ENCODE assay signal across 24 cellular contexts in the genomic region with DNA sequence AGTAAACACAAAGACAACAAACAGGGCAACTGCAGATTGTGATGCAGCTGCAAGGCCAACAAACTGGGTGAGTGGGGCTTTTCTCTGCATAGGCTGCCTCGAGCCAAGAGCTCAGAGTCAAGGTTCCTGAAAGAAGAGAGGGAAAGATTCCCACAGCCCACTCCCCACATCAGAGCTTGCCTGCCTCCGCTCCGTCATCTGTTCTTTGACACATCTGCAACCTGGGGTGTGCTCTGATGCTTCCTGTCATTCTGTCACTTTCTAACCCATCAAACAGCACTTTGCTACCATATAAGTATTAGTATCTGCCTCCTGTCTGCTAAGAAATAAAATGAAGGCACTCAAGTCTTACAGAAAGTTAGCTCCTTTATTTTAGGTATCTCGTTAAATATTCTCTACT. TPM values are rescaled to one million over a fixed set of nuclear protein-coding genes. Genes with fewer than 3 reads are reported as not detected.
DNase-seq lines count a peak whose midpoint lies in the region; ATAC-seq and TF ChIP-seq lines count a peak whose summit lies in the region.
"Had no signal": no experiment of that assay in that cellular context is flagged by ENCODE, and none has a peak within 500 bp of the region (broad histone marks: within the 10 kb centered on the region; RNA-seq: fewer than 3 reads in every experiment).

No MANE protein-coding gene starts in this region.

- peaks cover 8% of the 10 kb centered on the region for H3K9me3 Mint-ChIP-seq in mesothelial cell of epicardium

- H3K79me2 ChIP-seq in Karpas-422 (ENCODE audit: low read length) (no peaks in the 10 kb centered on the region), osteoblast (ENCODE audit: insufficient read depth, low read length) (no peaks in the 10 kb centered on the region)

- H3K4me1 ChIP-seq in Karpas-422 (ENCODE audit: low read length), result no peaks in the 10 kb centered on the region
- peaks cover 5% of the 10 kb centered on the region for H3K4me1 ChIP-seq in osteoblast (ENCODE audit: insufficient read depth, low read length)
- H3K4me1 ChIP-seq: BLaER1 treated with 17β-estradiol and CSF1 and Interleukin-3, amounts not matched to agents 10 nM and 100 nM; SJSA1 had no signal

- H3K4me3 Mint-ChIP-seq in mesothelial cell of epicardium, result no peak overlapping the region
- H3K4me3 Mint-ChIP-seq: CD4-positive, alpha-beta memory T cell; IgD-negative memory B cell had no signal

- ATAC-seq in HG02973 (IDR thresholded peaks at IDR 0.05; ENCODE audit: unreplicated experiment), result no peak
- ATAC-seq: HCT116 had no signal

- H3K9ac ChIP-seq in Karpas-422 (ENCODE audit: low read length), result no peak overlapping the region
- H3K9ac ChIP-seq: BLaER1 treated with 17β-estradiol and CSF1 and Interleukin-3, amounts not matched to agents 10 nM and 100 nM had no signal

- no peaks in the 10 kb centered on the region for H3K9me3 ChIP-seq in Karpas-422 (ENCODE audit: low read length)
- H3K9me3 ChIP-seq in osteoblast (ENCODE audit: low read depth, low read length), result no peaks in the 10 kb centered on the region
- H3K9me3 ChIP-seq: Peyer's patch had no signal

- H4K20me1 ChIP-seq in Karpas-422 (ENCODE audit: insufficient read depth, low read depth, low read length), result no peaks in the 10 kb centered on the region
- peaks cover 6% of the 10 kb centered on the region for H4K20me1 ChIP-seq in osteoblast (ENCODE audit: insufficient read depth, low read length)

- no peak overlapping the region for H3K4me3 ChIP-seq in Karpas-422 (ENCODE audit: low read length)
- H3K4me3 ChIP-seq in lower leg skin (ENCODE audit: low read depth, poor library complexity, severe bottlenecking), result no peak overlapping the region
- H3K4me3 ChIP-seq in osteoblast (ENCODE audit: insufficient read depth, low read length), result no peak overlapping the region
- H3K4me3 ChIP-seq: BLaER1 treated with 17β-estradiol and CSF1 and Interleukin-3, amounts not matched to agents 10 nM and 100 nM; Peyer's patch; SJSA1 had no signal

- H3K4me2 ChIP-seq in Karpas-422 (ENCODE audit: low read depth, low read length, poor library complexity, severe bottlenecking), result no peak overlapping the region
- H3K4me2 ChIP-seq in osteoblast (ENCODE audit: insufficient read depth, low read length), result no peak overlapping the region
- H3K4me2 ChIP-seq: BLaER1 treated with 17β-estradiol and CSF1 and Interleukin-3, amounts not matched to agents 10 nM and 100 nM had no signal

- H3K27me3 ChIP-seq in Karpas-422 (ENCODE audit: low read length) (no peaks in the 10 kb centered on the region), osteoblast (ENCODE audit: insufficient read depth, low read length) (no peaks in the 10 kb centered on the region)
- H3K27me3 ChIP-seq: BLaER1 treated with 17β-estradiol and CSF1 and Interleukin-3, amounts not matched to agents 10 nM and 100 nM; Peyer's patch; SJSA1 had no signal

- H3K36me3 Mint-ChIP-seq in mesothelial cell of epicardium, result peaks cover 20% of the 10 kb centered on the region
- H3K36me3 Mint-ChIP-seq: CD4-positive, alpha-beta memory T cell; IgD-negative memory B cell had no signal

- intact Hi-C loops in lower leg skin (cut with DNase I; ENCODE audit: low total_unique reads), result no loop called here

- no peaks in the 10 kb centered on the region for H3K27me3 Mint-ChIP-seq in mesothelial cell of epicardium (ENCODE audit: low read depth)

- 94 to 95% methylated on average over 4 of the region's 4 CpGs for WGBS in lower leg skin, 2 donors

- peaks cover 35% of the 10 kb centered on the region for H3K4me1 Mint-ChIP-seq in mesothelial cell of epicardium

- H2AFZ ChIP-seq in Karpas-422 (ENCODE audit: low read length) (no peak overlapping the region), osteoblast (ENCODE audit: low read length) (no peak overlapping the region)

- no peak for TF ChIP-seq POLR2A in lower leg skin (IDR thresholded peaks at IDR 0.05)

- H3K27ac ChIP-seq in Karpas-422 (ENCODE audit: low read length) (no peak overlapping the region), cingulate gyrus (ENCODE audit: low read depth, low read length) (peak overlapping the region; percentile 43), osteoblast (ENCODE audit: low read depth, low read length) (no peak overlapping the region)
- H3K27ac ChIP-seq: BLaER1 treated with 17β-estradiol and CSF1 and Interleukin-3, amounts not matched to agents 10 nM and 100 nM; Peyer's patch; SJSA1 had no signal

- no peak for TF ChIP-seq CTCF in mesothelial cell of epicardium (IDR thresholded peaks at IDR 0.05; ENCODE audit: unreplicated experiment)
- TF ChIP-seq CTCF in lower leg skin (IDR thresholded peaks at IDR 0.05), result no peak
- TF ChIP-seq CTCF in osteoblast (IDR thresholded peaks at IDR 0.05; ENCODE audit: extremely low read depth, low read depth, low read length), result no peak

- H3K36me3 ChIP-seq in Karpas-422 (ENCODE audit: insufficient read depth, low read length), result no peaks in the 10 kb centered on the region
- H3K36me3 ChIP-seq in osteoblast (ENCODE audit: insufficient read depth, low read length), result no peaks in the 10 kb centered on the region
- H3K36me3 ChIP-seq: Peyer's patch, SJSA1 had no signal

- H3K27ac Mint-ChIP-seq in mesothelial cell of epicardium, result peak overlapping the region; percentile 81
- H3K27ac Mint-ChIP-seq: CD4-positive, alpha-beta memory T cell; IgD-negative memory B cell had no signal

- no peaks in the 10 kb centered on the region for H3K9me2 ChIP-seq in Karpas-422 (replicated peaks; ENCODE audit: insufficient read depth, low read length)

- DNase-seq in Karpas-422, result peak; percentile 35
- DNase-seq in mesothelial cell of epicardium (ENCODE audit: low spot score in 2 of 2, unreplicated experiment in 2 of 2), result no peak
- DNase-seq in retina, result peak; percentile 49
- no peak for DNase-seq in lower leg skin (ENCODE audit: low spot score in 2 of 2)
- DNase-seq in osteoblast (ENCODE audit: insufficient read length, low spot score, missing footprints), result no peak
- DNase-seq: CD4-positive, alpha-beta memory T cell; DMS153; GOT3; Kasumi-1; NCI-H1694; NCI-H2081 treated with DMSO at 0.1 percent for 48 hours; NCI-H2171 treated with DMSO at 0.1 percent for 48 hours; NCI-H526; Peyer's patch had no signal

RNA-seq across cellular contexts. Expression of gene C22orf31, which starts 46.9 kb away (rescaled TPM):
- total RNA-seq in Karpas-422 (2014; rRNA removed; shearing (Covaris generic); ENCODE audit: low replicate concordance), result not detected in 2 replicates
- 0.44 to 0.45 TPM in 2 of 3 replicates, not detected in the other for total RNA-seq in mesothelial cell of epicardium
- under 1 TPM in 1 of 4 donors, not detected in 3; 0.52 TPM for total RNA-seq in lower leg skin
- not detected in 2 replicates for total RNA-seq in osteoblast
- total RNA-seq: A673; CD4-positive, alpha-beta memory T cell; G401; MCF 10A; OCI-LY7; Peyer's patch; SJSA1 had no signal

RNA-seq across cellular contexts. Expression of gene KREMEN1, which starts 58.1 kb away (rescaled TPM):
- not detected in 2 replicates for total RNA-seq in Karpas-422 (2014; rRNA removed; shearing (Covaris generic); ENCODE audit: low replicate concordance)
- 24.4 to 30.9 TPM (median 28.5 TPM) in 3 replicates for total RNA-seq in mesothelial cell of epicardium
- 10 to 100 TPM; 28.8 to 52.0 (median 48.0) TPM for total RNA-seq in lower leg skin
- total RNA-seq in osteoblast, result 6.5 and 7.7 TPM in 2 replicates
- total RNA-seq: CD4-positive, alpha-beta memory T cell; OCI-LY7 had no signal

Comparison
In these comparisons a context has a peak if more than half of its experiments do, and no peak if none do; other contexts are left out.
1. DNase-seq: peak in Karpas-422 (single experiment) and retina (single experiment); none in mesothelial cell of epicardium (0 of 2), lower leg skin (0 of 2) and osteoblast (single experiment).